12 cellular contexts compared by ENCODE assay signal in genomic region chr17:61208301-61209098, GRCh38.
DNase-seq lines count a peak whose midpoint lies in the region; ATAC-seq, FAIRE-seq and TF ChIP-seq lines count a peak whose summit lies in the region.
"Had no signal": no experiment of that assay in that cellular context is flagged by ENCODE, and none has a peak within 500 bp of the region (broad histone marks: within the 10 kb centered on the region; RNA-seq: fewer than 3 reads in every experiment).

No MANE protein-coding gene starts in this region.

- no peaks in the 10 kb centered on the region for H3K4me1 Mint-ChIP-seq in activated CD4-positive, alpha-beta T cell treated with anti-CD3 and anti-CD28 coated beads for 36 hours

- H3K27ac ChIP-seq in layer of hippocampus (ENCODE audit: low read depth, low read length) (peak overlapping the region; percentile 32), testis (peak overlapping the region; percentile 51 to 77), OCI-LY7 (ENCODE audit: low read depth, low read length, poor library complexity, severe bottlenecking) (no peak overlapping the region)
- H3K27ac ChIP-seq: KMS-11 had no signal

- H3K4me2 ChIP-seq in OCI-LY7 (ENCODE audit: low read length) = no peak overlapping the region
- H3K4me2 ChIP-seq: KMS-11 had no signal

- WGBS in testis, 2 donors = 33 to 50% methylated on average over 6 of the region's 6 CpGs

- H4K20me1 ChIP-seq in OCI-LY7 (ENCODE audit: insufficient read depth, low read length) = no peaks in the 10 kb centered on the region

- ATAC-seq in activated CD4-positive, alpha-beta T cell treated with anti-CD3 and anti-CD28 coated beads for 36 hours = no peak
- ATAC-seq: WTC11 had no signal

- H3K27me3 ChIP-seq in bronchial epithelial cell (ENCODE audit: control insufficient read depth, insufficient read depth, low read length) = no peaks in the 10 kb centered on the region
- no peaks in the 10 kb centered on the region for H3K27me3 ChIP-seq in layer of hippocampus (ENCODE audit: control insufficient read depth, insufficient read depth, low read length)
- no peaks in the 10 kb centered on the region for H3K27me3 ChIP-seq in testis

- H2AFZ ChIP-seq in OCI-LY7 (ENCODE audit: low read length) = no peak overlapping the region

- no peaks in the 10 kb centered on the region for H3K36me3 ChIP-seq in bronchial epithelial cell (ENCODE audit: control insufficient read depth, insufficient read depth, low read length)
- H3K36me3 ChIP-seq in testis (ENCODE audit: low read depth, missing control alignments) = no peaks in the 10 kb centered on the region
- H3K36me3 ChIP-seq in OCI-LY7 (ENCODE audit: insufficient read depth, low read length) = no peaks in the 10 kb centered on the region

- CTCF ChIA-PET in OCI-LY7 (lab: Charles Lee; ENCODE audit: unreplicated experiment) = no interaction called here
- CTCF ChIA-PET in activated CD4-positive, alpha-beta T cell treated with anti-CD3 and anti-CD28 coated beads for 36 hours (lab: Charles Lee) = interaction anchor here (0.6 to 0.9 kb wide), 3 partner anchors 15 to 248 kb away, joined by 3 to 4 read pairs (median 3); no protein-coding TSS in a partner anchor

- TF ChIP-seq CTCF in bronchial epithelial cell (IDR thresholded peaks at IDR 0.05; ENCODE audit: insufficient read depth, low read length, severe bottlenecking) (no peak), testis (IDR thresholded peaks at IDR 0.05) (no peak), OCI-LY7 (conservative IDR thresholded peaks at IDR 0.05; ENCODE audit: low read length) (no peak)

- H3K27ac Mint-ChIP-seq in activated CD4-positive, alpha-beta T cell treated with anti-CD3 and anti-CD28 coated beads for 36 hours = no peak overlapping the region
- H3K27ac Mint-ChIP-seq: WTC11 had no signal

- no peaks in the 10 kb centered on the region for H3K9me3 Mint-ChIP-seq in activated CD4-positive, alpha-beta T cell treated with anti-CD3 and anti-CD28 coated beads for 36 hours (ENCODE audit: low read depth)

- H3K4me1 ChIP-seq in testis = peaks cover 47% of the 10 kb centered on the region
- no peaks in the 10 kb centered on the region for H3K4me1 ChIP-seq in OCI-LY7 (ENCODE audit: insufficient read depth, low read length, poor library complexity, severe bottlenecking)

- POLR2A ChIA-PET in OCI-LY7 (lab: Charles Lee) = interaction anchor here (0.6 kb wide), 1 partner anchor 53 kb away, joined by 3 read pairs; no protein-coding TSS in a partner anchor
- POLR2A ChIA-PET in activated CD4-positive, alpha-beta T cell treated with anti-CD3 and anti-CD28 coated beads for 36 hours (lab: Charles Lee) = interaction anchor here (0.5 kb wide), 1 partner anchor 605 kb away, joined by 3 read pairs; no protein-coding TSS in a partner anchor

- no peak for FAIRE-seq in bronchial epithelial cell (lab: Jason Lieb, UNC)

- no peaks in the 10 kb centered on the region for H3K9me2 ChIP-seq in OCI-LY7 (ENCODE audit: insufficient read depth, low read length)

- H3K79me2 ChIP-seq in OCI-LY7 (ENCODE audit: insufficient read depth, low read depth, low read length) = no peaks in the 10 kb centered on the region

- no peak overlapping the region for H3K4me3 ChIP-seq in bronchial epithelial cell (ENCODE audit: low read depth, low read length)
- no peak overlapping the region for H3K4me3 ChIP-seq in testis
- no peak overlapping the region for H3K4me3 ChIP-seq in OCI-LY7 (ENCODE audit: low read depth, low read length, poor library complexity, severe bottlenecking)

- no peaks in the 10 kb centered on the region for H3K36me3 Mint-ChIP-seq in activated CD4-positive, alpha-beta T cell treated with anti-CD3 and anti-CD28 coated beads for 36 hours (ENCODE audit: low read depth)
- H3K36me3 Mint-ChIP-seq: WTC11 had no signal

- TF ChIP-seq POLR2A in testis (IDR thresholded peaks at IDR 0.05) = no peak

- BruUV-seq in OCI-LY7 (replicated peaks; lab: Mats Ljungman, UMichigan) = no TSS peak

- DNase-seq in NCI-H1694 treated with DMSO at 0.1 percent for 48 hours (lab: John Stamatoyannopoulos, UW) (peak; percentile 94), bronchial epithelial cell (ENCODE audit: low read depth) (peak; percentile 7), testis (no peak), OCI-LY7 (ENCODE audit: low spot score) (no peak), NCI-H2196 treated with DMSO at 0.1 percent for 48 hours (lab: John Stamatoyannopoulos, UW; ENCODE audit: unreplicated experiment) (no peak), H4 (ENCODE audit: low spot score) (no peak)
- no peak for DNase-seq in activated CD4-positive, alpha-beta T cell treated with anti-CD3 and anti-CD28 coated beads for 36 hours
- DNase-seq: GOT3, trophoblast cell had no signal

- H3K4me3 Mint-ChIP-seq in activated CD4-positive, alpha-beta T cell treated with anti-CD3 and anti-CD28 coated beads for 36 hours = no peak overlapping the region
- H3K4me3 Mint-ChIP-seq: WTC11 had no signal

- intact Hi-C loops in testis (cut with DNase I; ENCODE audit: low total_unique reads) = no loop called here
- intact Hi-C loops in OCI-LY7 (cut with micrococcal nuclease; ENCODE audit: unreplicated experiment) = no loop called here
- intact Hi-C loops in activated CD4-positive, alpha-beta T cell treated with anti-CD3 and anti-CD28 coated beads for 36 hours (cut with DNase I, micrococcal nuclease) = no loop called here

- no peaks in the 10 kb centered on the region for H3K27me3 Mint-ChIP-seq in activated CD4-positive, alpha-beta T cell treated with anti-CD3 and anti-CD28 coated beads for 36 hours

- no peaks in the 10 kb centered on the region for H3K9me3 ChIP-seq in testis
- no peaks in the 10 kb centered on the region for H3K9me3 ChIP-seq in OCI-LY7 (ENCODE audit: low read length)

Comparison
In these comparisons a context has a peak if more than half of its experiments do, and no peak if none do; other contexts are left out.
1. DNase-seq: peak in NCI-H1694 treated with DMSO at 0.1 percent for 48 hours (single experiment) and bronchial epithelial cell (single experiment); none in testis (single experiment), OCI-LY7 (single experiment), NCI-H2196 treated with DMSO at 0.1 percent for 48 hours (single experiment), H4 (single experiment) and activated CD4-positive, alpha-beta T cell treated with anti-CD3 and anti-CD28 coated beads for 36 hours (single experiment).